In the genomic region with DNA sequence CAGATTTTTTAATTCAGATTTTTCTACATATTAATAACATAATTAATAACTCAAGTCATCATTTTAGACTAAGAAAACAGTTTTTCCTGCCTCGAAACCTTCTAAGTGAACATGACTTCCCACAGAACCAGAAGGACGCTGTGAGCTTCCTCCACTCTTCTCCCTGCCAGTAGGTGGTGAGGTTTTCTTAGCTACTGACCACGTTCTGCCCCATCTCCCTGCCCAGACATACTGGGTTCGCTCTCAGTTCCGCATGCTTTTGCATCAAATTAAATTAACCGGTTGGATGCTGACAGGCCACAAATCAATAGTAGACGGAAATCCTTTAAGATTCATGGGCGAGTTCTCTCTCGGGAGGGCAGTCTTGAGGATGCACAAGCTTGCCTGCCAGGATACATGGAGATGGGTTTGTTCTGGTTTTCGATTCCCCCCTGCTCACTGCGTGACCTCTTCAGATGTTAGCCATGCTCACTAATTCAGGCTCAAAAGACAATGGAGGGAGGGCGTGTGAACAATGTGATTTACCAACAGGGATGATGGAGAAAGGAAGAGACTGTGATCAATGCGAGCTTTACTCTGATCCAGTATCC, we compare ENCODE assay signal across 9 cellular contexts.
A peak's percentile ranks its signal among the peaks of the same experiment; 100 is the strongest.
DNase-seq lines count a peak whose midpoint lies in the region; ATAC-seq, FAIRE-seq and TF ChIP-seq lines count a peak whose summit lies in the region.
"Had no signal": no experiment of that assay in that cellular context is flagged by ENCODE, and none has a peak within 500 bp of the region (broad histone marks: within the 10 kb centered on the region; RNA-seq: fewer than 3 reads in every experiment).

No MANE protein-coding gene starts in this region.

- H3K9me3 Mint-ChIP-seq in CD8-positive, alpha-beta T cell, result no peaks in the 10 kb centered on the region
- H3K9me3 Mint-ChIP-seq: stimulated activated naive CD8-positive, alpha-beta T cell treated with anti-CD3 and anti-CD28 coated beads, Interleukin-15, Interleukin-2, amounts not matched to agents 100 ng/mL and 50 ng/mL, for 24 hours had no signal

- H3K27me3 Mint-ChIP-seq in CD8-positive, alpha-beta T cell (ENCODE audit: low read depth), result peaks cover 22% of the 10 kb centered on the region

- intact Hi-C loops in CD8-positive, alpha-beta T cell (cut with DNase I, micrococcal nuclease), result loop anchor here in 1 of 2 experiments (2.0 kb wide), 1 partner anchor 301 kb away; no protein-coding TSS in a partner anchor

- POLR2A ChIA-PET in CD8-positive, alpha-beta T cell (lab: Charles Lee), result no interaction called here

- H3K4me3 ChIP-seq in adipocyte (ENCODE audit: low read length), result no peak overlapping the region
- H3K4me3 ChIP-seq in CD8-positive, alpha-beta T cell (ENCODE audit: low read depth, low read length), result no peak overlapping the region

- peak; percentile 33 for DNase-seq in Daoy (ENCODE audit: low read depth)
- peak; percentile 0 for DNase-seq in adipocyte (ENCODE audit: low read depth)
- DNase-seq in midbrain (lab: John Stamatoyannopoulos, UW), result peak; percentile 21
- no peak for DNase-seq in frontal cortex (ENCODE audit: low spot score in 2 of 2)
- no peak for DNase-seq in CD8-positive, alpha-beta T cell
- no peak for DNase-seq in activated T-cell treated with anti-CD3 and anti-CD28 coated beads, Interleukin-2, amount 50 U/mL, for 1 hour

- TF ChIP-seq CTCF in CD8-positive, alpha-beta T cell (IDR thresholded peaks at IDR 0.05), result no peak

- ATAC-seq in HG02588 (IDR thresholded peaks at IDR 0.05; ENCODE audit: unreplicated experiment), result peak; percentile 58
- ATAC-seq in GM21529 (IDR thresholded peaks at IDR 0.05; ENCODE audit: unreplicated experiment), result no peak
- no peak for ATAC-seq in CD8-positive, alpha-beta T cell

- H3K9me3 ChIP-seq in adipocyte (ENCODE audit: control insufficient read depth, low read length), result no peaks in the 10 kb centered on the region
- H3K9me3 ChIP-seq in CD8-positive, alpha-beta T cell (ENCODE audit: low read length), result no peaks in the 10 kb centered on the region

- H3K27ac Mint-ChIP-seq in CD8-positive, alpha-beta T cell, result no peak overlapping the region
- H3K27ac Mint-ChIP-seq: stimulated activated naive CD8-positive, alpha-beta T cell treated with anti-CD3 and anti-CD28 coated beads, Interleukin-15, Interleukin-2, amounts not matched to agents 100 ng/mL and 50 ng/mL, for 24 hours had no signal

- no peak overlapping the region for H3K4me3 Mint-ChIP-seq in CD8-positive, alpha-beta T cell
- H3K4me3 Mint-ChIP-seq: stimulated activated naive CD8-positive, alpha-beta T cell treated with anti-CD3 and anti-CD28 coated beads, Interleukin-15, Interleukin-2, amounts not matched to agents 100 ng/mL and 50 ng/mL, for 24 hours had no signal

- FAIRE-seq in frontal cortex (lab: Jason Lieb, UNC), result no peak

- H3K36me3 Mint-ChIP-seq in CD8-positive, alpha-beta T cell, result no peaks in the 10 kb centered on the region

- no peaks in the 10 kb centered on the region for H3K36me3 ChIP-seq in adipocyte (ENCODE audit: control insufficient read depth, insufficient read depth, low read length, severe bottlenecking)
- H3K36me3 ChIP-seq in CD8-positive, alpha-beta T cell (ENCODE audit: insufficient read depth, low read length), result no peaks in the 10 kb centered on the region

- H3K9ac ChIP-seq in adipocyte (ENCODE audit: low read length), result no peak overlapping the region

- H3K27me3 ChIP-seq in adipocyte (replicated peaks; ENCODE audit: control insufficient read depth, insufficient read depth, low read length), result peaks cover 26% of the 10 kb centered on the region
- H3K27me3 ChIP-seq in CD8-positive, alpha-beta T cell (ENCODE audit: insufficient read depth, low read length), result peaks cover 4% of the 10 kb centered on the region

- H3K4me1 Mint-ChIP-seq in CD8-positive, alpha-beta T cell (ENCODE audit: low read depth), result peaks cover 2% of the 10 kb centered on the region

- CTCF ChIA-PET in CD8-positive, alpha-beta T cell (lab: Charles Lee), result no interaction called here

- H3K27ac ChIP-seq in CD8-positive, alpha-beta T cell (ENCODE audit: low read depth, low read length), result no peak overlapping the region

- H3K4me1 ChIP-seq in adipocyte (ENCODE audit: control insufficient read depth, insufficient read depth, low read length), result no peaks in the 10 kb centered on the region
- H3K4me1 ChIP-seq in CD8-positive, alpha-beta T cell (ENCODE audit: insufficient read depth, low read length), result no peaks in the 10 kb centered on the region

Comparison
In these comparisons a context has a peak if more than half of its experiments do, and no peak if none do; other contexts are left out.
1. DNase-seq: peak in Daoy (single experiment), adipocyte (single experiment) and midbrain (single experiment); none in frontal cortex (0 of 2), CD8-positive, alpha-beta T cell (0 of 7) and activated T-cell treated with anti-CD3 and anti-CD28 coated beads, Interleukin-2, amount 50 U/mL, for 1 hour (single experiment).